In genomic region chr2:215622836-215623235, GRCh38 we compare ENCODE assay signal across 1 cellular context.
TF ChIP-seq lines count a peak whose summit lies in the region.

No MANE protein-coding gene starts in this region.

TF ChIP-seq in IMR-90, 13 proteins besides CTCF, POLR2A, EP300 and RAD21 (continued from another document):
- TF ChIP-seq USF2 (IDR thresholded peaks at IDR 0.05; ENCODE audit: low read depth, low read length) (no peak), MXI1 (IDR thresholded peaks at IDR 0.05; ENCODE audit: borderline replicate concordance, low read depth, low read length) (no peak), NFE2L2 (IDR thresholded peaks at IDR 0.05; ENCODE audit: low read depth, low read length) (0 out of 2 replicates have a peak, but pooled peaks have one; percentile 4)
TF ChIP-seq in IMR-90: peak in this region for 2.
